8 cellular contexts compared by ENCODE assay signal in the genomic region with DNA sequence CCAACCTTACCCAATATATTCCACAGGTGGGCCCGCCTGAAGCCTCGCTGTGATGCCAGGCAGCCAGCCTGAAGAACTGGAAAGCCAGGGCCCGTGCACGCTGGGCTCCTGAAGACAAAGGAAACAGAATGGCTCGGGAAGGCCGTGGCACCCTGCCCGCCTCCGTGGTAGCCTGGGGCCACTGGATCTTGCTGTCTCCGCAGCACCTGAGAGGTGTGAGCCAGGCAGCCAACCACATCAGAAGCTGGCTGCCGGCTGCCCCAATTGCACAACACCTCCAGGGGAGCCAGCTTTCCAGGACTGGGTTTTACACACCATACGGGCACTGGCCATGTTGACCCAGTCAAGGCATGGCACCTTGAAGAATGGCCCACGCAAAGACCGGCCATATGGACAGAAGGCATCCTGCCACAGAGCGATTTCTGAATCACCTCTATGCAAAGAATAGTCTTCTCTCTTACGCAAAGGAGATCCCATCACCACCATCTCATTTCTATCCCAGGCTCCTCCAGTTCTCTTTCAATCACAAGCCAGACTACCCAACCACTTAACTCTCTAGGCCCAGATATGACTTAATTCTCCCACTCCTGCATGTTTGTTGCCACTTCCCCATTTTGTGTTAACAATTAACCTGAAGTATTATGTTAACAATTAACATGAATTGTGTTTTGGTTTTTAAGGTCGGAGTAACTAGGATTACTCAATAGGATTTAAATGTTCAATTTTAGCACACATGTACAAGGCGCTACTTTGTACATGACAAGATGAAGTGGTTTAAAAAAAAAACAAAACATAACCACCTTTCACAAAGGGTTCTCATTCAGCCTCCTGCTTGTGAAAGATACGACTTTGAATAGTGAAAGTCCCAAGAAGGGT.
DNase-seq lines count a peak whose midpoint lies in the region; ATAC-seq, FAIRE-seq and TF ChIP-seq lines count a peak whose summit lies in the region.

No MANE protein-coding gene starts in this region.

- peak overlapping the region; percentile 2 for H3K4me3 Mint-ChIP-seq in nephron progenitor cell

- H3K4me1 Mint-ChIP-seq in nephron progenitor cell = peaks cover 56% of the 10 kb centered on the region

- H3K9me3 Mint-ChIP-seq in nephron progenitor cell = no peaks in the 10 kb centered on the region

- TF ChIP-seq POLR2A in H54 (IDR thresholded peaks at IDR 0.05; ENCODE audit: low read depth, low read length) = no peak

- DNase-seq in NOMO-1 treated with dmso at 0.1 percent for 144 hours (lab: John Stamatoyannopoulos, UW; ENCODE audit: unreplicated experiment) (peak; percentile 66), nephron progenitor cell (no peak), DMS79 (lab: John Stamatoyannopoulos, UW) (no peak), H54 (ENCODE audit: insufficient read length, low spot score) (no peak), NCI-H82 treated with DMSO at 0.1 percent for 48 hours (lab: John Stamatoyannopoulos, UW; ENCODE audit: unreplicated experiment) (no peak), AG08396 (ENCODE audit: low spot score) (no peak)

- ATAC-seq in GM18909 (IDR thresholded peaks at IDR 0.05; ENCODE audit: poor library complexity, unreplicated experiment) (peak; percentile 88), HG02885 (IDR thresholded peaks at IDR 0.05; ENCODE audit: poor library complexity, unreplicated experiment) (peak; percentile 77)

- H3K27ac Mint-ChIP-seq in nephron progenitor cell = peak overlapping the region; percentile 74

- no peak for FAIRE-seq in H54 (lab: Jason Lieb, UNC)

- no peak for TF ChIP-seq CTCF in nephron progenitor cell (IDR thresholded peaks at IDR 0.05)

- peaks cover 16% of the 10 kb centered on the region for H3K36me3 Mint-ChIP-seq in nephron progenitor cell (ENCODE audit: low read depth)

- peaks cover 4% of the 10 kb centered on the region for H3K27me3 Mint-ChIP-seq in nephron progenitor cell (ENCODE audit: low read depth, poor library complexity)
